ENCODE assay signal across 8 cellular contexts in genomic region chr17:42618442-42619150, GRCh38. TPM values are rescaled to one million over a fixed set of nuclear protein-coding genes. Genes with fewer than 3 reads are reported as not detected.
DNase-seq lines count a peak whose midpoint lies in the region; ATAC-seq and TF ChIP-seq lines count a peak whose summit lies in the region.

No MANE protein-coding gene starts in this region.

- intact Hi-C loops in activated B cell treated with CpG ODN at 0.5 μM for 24 hours (cut with micrococcal nuclease): loop anchor here (5.0 kb wide), 1 partner anchor 34 kb away; no protein-coding TSS in a partner anchor

- TF ChIP-seq CTCF in LNCaP clone FGC (IDR thresholded peaks at IDR 0.05; ENCODE audit: control insufficient read depth, extremely low read depth, insufficient read depth) (peak; percentile 71), activated B cell treated with CpG ODN at 0.5 μM for 24 hours (IDR thresholded peaks at IDR 0.05) (no peak)

- peaks cover 22% of the 10 kb centered on the region for H3K36me3 Mint-ChIP-seq in activated B cell treated with CpG ODN at 0.5 μM for 24 hours (ENCODE audit: low read depth)

- H3K27me3 ChIP-seq in H7 (ENCODE audit: control insufficient read depth, insufficient read depth, low read length): no peaks in the 10 kb centered on the region

- peak; percentile 71 for ATAC-seq in activated B cell treated with CpG ODN at 0.5 μM for 24 hours (ENCODE audit: low read depth)

- H3K4me3 Mint-ChIP-seq in activated B cell treated with CpG ODN at 0.5 μM for 24 hours: peak overlapping the region; percentile 48

- H3K27ac Mint-ChIP-seq in activated B cell treated with CpG ODN at 0.5 μM for 24 hours: peak overlapping the region; percentile 56

- DNase-seq in NCI-H82 (lab: John Stamatoyannopoulos, UW): peak; percentile 73
- no peak for DNase-seq in NCI-H82 treated with DMSO at 0.1 percent for 48 hours (lab: John Stamatoyannopoulos, UW; ENCODE audit: unreplicated experiment)
- peak; percentile 86 for DNase-seq in H7
- DNase-seq in LNCaP clone FGC (ENCODE audit: low read depth): peak; percentile 25
- no peak for DNase-seq in activated B cell treated with CpG ODN at 0.5 μM for 24 hours
- peak; percentile 46 for DNase-seq in kidney tubule cell (ENCODE audit: low spot score)
- no peak for DNase-seq in activated T-cell treated with anti-CD3 and anti-CD28 coated beads, Interleukin-2, amount 50 U/mL, for 1 hour
- no peak for DNase-seq in hippocampal formation (lab: John Stamatoyannopoulos, UW)

- no peak overlapping the region for H3K4me3 ChIP-seq in H7 (ENCODE audit: insufficient read depth, low read depth, low read length)
- H3K4me3 ChIP-seq in LNCaP clone FGC (ENCODE audit: low read depth, low read length): no peak overlapping the region

- no peaks in the 10 kb centered on the region for H3K9me3 Mint-ChIP-seq in activated B cell treated with CpG ODN at 0.5 μM for 24 hours

- peaks cover 18% of the 10 kb centered on the region for H3K4me1 Mint-ChIP-seq in activated B cell treated with CpG ODN at 0.5 μM for 24 hours

- CTCF ChIA-PET in activated B cell treated with CpG ODN at 0.5 μM for 24 hours (lab: Charles Lee): interaction anchor here (1.2 to 1.8 kb wide), 3 partner anchors 10 to 61 kb away, joined by 4 to 9 read pairs (median 8); partner anchors contain the start of genes PSMC3IP, RETREG3 and TUBG1

- H3K36me3 ChIP-seq in H7 (replicated peaks; ENCODE audit: control insufficient read depth, insufficient read depth, low read length): peaks cover 16% of the 10 kb centered on the region

- POLR2A ChIA-PET in activated B cell treated with CpG ODN at 0.5 μM for 24 hours (lab: Charles Lee): interaction anchor here (1.1 to 1.9 kb wide), 4 partner anchors 10 to 65 kb away, joined by 3 to 17 read pairs (median 4); partner anchors contain the start of genes RETREG3 and TUBG1

- no peaks in the 10 kb centered on the region for H3K27me3 Mint-ChIP-seq in activated B cell treated with CpG ODN at 0.5 μM for 24 hours

RNA-seq across cellular contexts. Expression of gene TUBG1, which starts 9.1 kb away (rescaled TPM):
- total RNA-seq in H7 (2014; rRNA removed; shearing (Covaris generic)): 147 and 158 TPM in 2 replicates
- 25.0 and 26.8 TPM in 2 replicates for total RNA-seq in activated B cell treated with CpG ODN at 0.5 μM for 24 hours

RNA-seq across cellular contexts. Expression of gene RETREG3, which starts 9.4 kb away (rescaled TPM):
- 39.4 and 51.7 TPM in 2 replicates for total RNA-seq in H7 (2014; rRNA removed; shearing (Covaris generic))
- total RNA-seq in activated B cell treated with CpG ODN at 0.5 μM for 24 hours: 60.0 and 63.5 TPM in 2 replicates

RNA-seq across cellular contexts. Expression of gene TUBG2, which starts 40.5 kb away (rescaled TPM):
- 15.0 and 20.5 TPM in 2 replicates for total RNA-seq in H7 (2014; rRNA removed; shearing (Covaris generic))
- total RNA-seq in activated B cell treated with CpG ODN at 0.5 μM for 24 hours: 8.6 and 9.4 TPM in 2 replicates

RNA-seq across cellular contexts. Expression of gene PSMC3IP, which starts 41.1 kb away (rescaled TPM):
- total RNA-seq in H7 (2014; rRNA removed; shearing (Covaris generic)): 14.7 and 17.0 TPM in 2 replicates
- 9.0 and 10.8 TPM in 2 replicates for total RNA-seq in activated B cell treated with CpG ODN at 0.5 μM for 24 hours

RNA-seq across cellular contexts. Expression of gene MLX, which starts 51.7 kb away (rescaled TPM):
- 29.4 and 35.0 TPM in 2 replicates for total RNA-seq in H7 (2014; rRNA removed; shearing (Covaris generic))
- 53.4 and 59.7 TPM in 2 replicates for total RNA-seq in activated B cell treated with CpG ODN at 0.5 μM for 24 hours

Comparison
In these comparisons a context has a peak if more than half of its experiments do, and no peak if none do; other contexts are left out.
1. DNase-seq: peak in NCI-H82 (single experiment), H7 (single experiment), LNCaP clone FGC (single experiment) and kidney tubule cell (single experiment); none in NCI-H82 treated with DMSO at 0.1 percent for 48 hours (single experiment), activated B cell treated with CpG ODN at 0.5 μM for 24 hours (single experiment), activated T-cell treated with anti-CD3 and anti-CD28 coated beads, Interleukin-2, amount 50 U/mL, for 1 hour (single experiment) and hippocampal formation (0 of 2).